ENCODE assay signal across 8 cellular contexts in genomic region chr10:102869290-102870198, GRCh38. TPM values are rescaled to one million over a fixed set of nuclear protein-coding genes. Genes with fewer than 3 reads are reported as not detected.
DNase-seq lines count a peak whose midpoint lies in the region; ATAC-seq and TF ChIP-seq lines count a peak whose summit lies in the region.

TSS of gene AS3MT (plus strand) at chr10:102869470. CDS start at chr10:102869593, 123 bp downstream.

- no peaks in the 10 kb centered on the region for H3K9me3 ChIP-seq in SJCRH30 (replicated peaks)
- no peaks in the 10 kb centered on the region for H3K9me3 ChIP-seq in mucosa of rectum (ENCODE audit: control insufficient read depth in 2 of 2, low read length in 2 of 2)
- no peaks in the 10 kb centered on the region for H3K9me3 ChIP-seq in upper lobe of left lung

- H3K36me3 ChIP-seq in SJCRH30 (no peaks in the 10 kb centered on the region), mucosa of rectum (ENCODE audit: control insufficient read depth in 2 of 2, insufficient read depth in 2 of 2, low read length in 2 of 2) (no peaks in the 10 kb centered on the region), upper lobe of left lung (peaks cover 0 to 4% (median 0%) of the 10 kb centered on the region in 4 donors)

- WGBS in upper lobe of left lung, 2 donors: 10 to 16% methylated on average over 16 to 46 of the region's 62 CpGs

- peak; percentile 55 to 89 for ATAC-seq in upper lobe of left lung (ENCODE audit: low FRiP score in 2 of 2)
- no peak for ATAC-seq in GM18517 (IDR thresholded peaks at IDR 0.05; ENCODE audit: unreplicated experiment)

- TF ChIP-seq CTCF in GM13976 (IDR thresholded peaks at IDR 0.05; ENCODE audit: borderline replicate concordance, control extremely low read depth, extremely low read depth, insufficient read depth, missing control alignments) (no peak), endothelial cell (IDR thresholded peaks at IDR 0.05; ENCODE audit: unreplicated experiment) (no peak), upper lobe of left lung (IDR thresholded peaks at IDR 0.05) (no peak)

- peak within 1 kb of the TSS; percentile 82 for H3K4me3 Mint-ChIP-seq in endothelial cell (ENCODE audit: unreplicated experiment)

- H3K27ac ChIP-seq in SJCRH30: peak within 1 kb of the TSS; percentile 33
- no peak within 1 kb of the TSS for H3K27ac ChIP-seq in mucosa of rectum (ENCODE audit: low read depth in 2 of 2, low read length in 2 of 2)
- peak within 1 kb of the TSS in 2 of 4 donors; percentile 38 to 64 for H3K27ac ChIP-seq in upper lobe of left lung

- peaks cover 3% of the 10 kb centered on the region for H3K27me3 Mint-ChIP-seq in endothelial cell (ENCODE audit: unreplicated experiment)

- no peaks in the 10 kb centered on the region for H3K36me3 Mint-ChIP-seq in endothelial cell (ENCODE audit: low read depth, unreplicated experiment)

- peaks cover 8% of the 10 kb centered on the region for H3K4me1 Mint-ChIP-seq in endothelial cell (ENCODE audit: unreplicated experiment)

- H3K27ac Mint-ChIP-seq in endothelial cell (ENCODE audit: unreplicated experiment): no peak within 1 kb of the TSS

- no peak for TF ChIP-seq POLR2A in upper lobe of left lung (IDR thresholded peaks at IDR 0.05)

- H3K4me3 ChIP-seq in SJCRH30 (peak within 1 kb of the TSS; percentile 58), mucosa of rectum (ENCODE audit: low read length in 2 of 2) (peak within 1 kb of the TSS; percentile 58 to 71), upper lobe of left lung (peak within 1 kb of the TSS; percentile 16 to 64 (median 54))

- no peak for TF ChIP-seq EP300 in upper lobe of left lung (IDR thresholded peaks at IDR 0.05)

- H3K9me3 Mint-ChIP-seq in endothelial cell (ENCODE audit: unreplicated experiment): no peaks in the 10 kb centered on the region

- peaks cover 8% of the 10 kb centered on the region for H3K4me1 ChIP-seq in SJCRH30
- H3K4me1 ChIP-seq in mucosa of rectum (ENCODE audit: control insufficient read depth in 2 of 2, insufficient read depth in 2 of 2, low read length in 2 of 2): peaks cover 0 to 7% of the 10 kb centered on the region in 2 donors
- peaks cover 4 to 15% (median 11%) of the 10 kb centered on the region in 4 donors for H3K4me1 ChIP-seq in upper lobe of left lung

- peak within 1 kb of the TSS; percentile 24 to 56 for H3K9ac ChIP-seq in mucosa of rectum (ENCODE audit: low read depth in 1 of 2, low read length in 2 of 2)

- in situ Hi-C loops in GM13976 (cut with MboI; ENCODE audit: low sequenced_read_pairs, unreplicated experiment): no loop called here

- DNase-seq in 8988T (peak; percentile 28), GM13976 (ENCODE audit: low spot score) (peak; percentile 54), SJCRH30 (peak; percentile 81 to 83), endothelial cell (ENCODE audit: low spot score) (peak; percentile 62), upper lobe of left lung (peak; percentile 31 to 88), ureter (ENCODE audit: low spot score) (no peak)

- H3K27me3 ChIP-seq in SJCRH30: no peaks in the 10 kb centered on the region
- peaks cover 0 to 3% of the 10 kb centered on the region in 2 donors for H3K27me3 ChIP-seq in mucosa of rectum (ENCODE audit: control insufficient read depth in 2 of 2, insufficient read depth in 2 of 2, low read length in 2 of 2)
- no peaks in the 10 kb centered on the region for H3K27me3 ChIP-seq in upper lobe of left lung

RNA-seq across cellular contexts. Expression of gene AS3MT, which starts in this region (rescaled TPM):
- 13.7 and 14.8 TPM in 2 replicates for total RNA-seq in SJCRH30 (2014; rRNA removed; shearing (Covaris generic))
- total RNA-seq in endothelial cell (ENCODE audit: unreplicated experiment) (1.4 TPM), upper lobe of left lung (1 to 10 TPM; 1.7 to 4.9 (median 2.3) TPM), ureter (0.29 TPM)
